In genomic region chr3:183924956-183925355, GRCh38 we compare ENCODE assay signal across 19 cellular contexts. TPM values are rescaled to one million over a fixed set of nuclear protein-coding genes. Genes with fewer than 3 reads are reported as not detected.
DNase-seq lines count a peak whose midpoint lies in the region; ATAC-seq and TF ChIP-seq lines count a peak whose summit lies in the region.
"Had no signal": no experiment of that assay in that cellular context is flagged by ENCODE, and none has a peak within 500 bp of the region (broad histone marks: within the 10 kb centered on the region; RNA-seq: fewer than 3 reads in every experiment).

No MANE protein-coding gene starts in this region.

- H3K4me1 Mint-ChIP-seq in HFFc6 (ENCODE audit: low read depth), result peaks cover 9% of the 10 kb centered on the region; the same call in 1 of the 2 replicates
- H3K4me1 Mint-ChIP-seq: memory B cell had no signal

- H3K4me2 ChIP-seq in osteoblast (ENCODE audit: insufficient read depth, low read length), result no peak overlapping the region
- H3K4me2 ChIP-seq: BLaER1 treated with 17β-estradiol and CSF1 and Interleukin-3, amounts not matched to agents 10 nM and 100 nM had no signal

- no peaks in the 10 kb centered on the region for H3K79me2 ChIP-seq in osteoblast (ENCODE audit: insufficient read depth, low read length)

- H3K27ac ChIP-seq in RWPE2 (ENCODE audit: poor library complexity, severe bottlenecking) (peak overlapping the region; percentile 68), esophagus squamous epithelium (peak overlapping the region; percentile 81 to 91 (median 86)), osteoblast (ENCODE audit: low read depth, low read length) (no peak overlapping the region)
- H3K27ac ChIP-seq: BLaER1 treated with 17β-estradiol and CSF1 and Interleukin-3, amounts not matched to agents 10 nM and 100 nM; gastroesophageal sphincter had no signal

- 0 out of 2 replicates have a peak overlapping the region, but pooled peaks have one; percentile 13 for H3K27ac Mint-ChIP-seq in HFFc6
- H3K27ac Mint-ChIP-seq: memory B cell, type B pancreatic cell had no signal

- H3K27me3 Mint-ChIP-seq in HFFc6 (ENCODE audit: insufficient read depth), result peaks cover 2% of the 10 kb centered on the region; the same call in 1 of the 2 replicates
- H3K27me3 Mint-ChIP-seq: memory B cell, type B pancreatic cell had no signal

- 38 to 64% methylated on average over 7 of the region's 7 CpGs for WGBS in esophagus squamous epithelium, 2 donors

- H3K4me3 ChIP-seq in RWPE2 (ENCODE audit: severe bottlenecking), result no peak overlapping the region
- H3K4me3 ChIP-seq in esophagus squamous epithelium, result no peak overlapping the region
- H3K4me3 ChIP-seq in osteoblast (ENCODE audit: insufficient read depth, low read length), result no peak overlapping the region
- no peak overlapping the region for H3K4me3 ChIP-seq in BE2C (ENCODE audit: low read depth, low read length)
- H3K4me3 ChIP-seq: BLaER1 treated with 17β-estradiol and CSF1 and Interleukin-3, amounts not matched to agents 10 nM and 100 nM; gastroesophageal sphincter had no signal

- H3K4me1 ChIP-seq in RWPE2 (ENCODE audit: insufficient read depth, poor library complexity, severe bottlenecking) (peaks cover 14% of the 10 kb centered on the region), esophagus squamous epithelium (peaks cover 4 to 31% (median 14%) of the 10 kb centered on the region in 3 donors), osteoblast (ENCODE audit: insufficient read depth, low read length) (peaks cover 7% of the 10 kb centered on the region), BE2C (no peaks in the 10 kb centered on the region)
- H3K4me1 ChIP-seq: gastroesophageal sphincter had no signal

- H2AFZ ChIP-seq in osteoblast (ENCODE audit: low read length), result no peak overlapping the region

- ATAC-seq in RWPE2 (ENCODE audit: low read depth) (peak; percentile 98), left ventricle myocardium superior (no peak)
- ATAC-seq: activated T-cell treated with anti-CD3 and anti-CD28 coated beads, Interleukin-2, amount 50 U/mL, for 4 hours; gastroesophageal sphincter; sciatic nerve had no signal

- no peaks in the 10 kb centered on the region for H3K9me3 Mint-ChIP-seq in HFFc6
- H3K9me3 Mint-ChIP-seq: activated T-cell treated with anti-CD3 and anti-CD28 coated beads, Interleukin-2, amount 50 U/mL, for 4 hours; memory B cell; type B pancreatic cell had no signal

- intact Hi-C loops in esophagus squamous epithelium (cut with DNase I) (no loop called here), left ventricle myocardium superior (cut with micrococcal nuclease) (no loop called here)

- H3K36me3 Mint-ChIP-seq in HFFc6 (ENCODE audit: low read depth), result peaks cover 18% of the 10 kb centered on the region

- H3K36me3 ChIP-seq in RWPE2 (ENCODE audit: low read depth) (peaks cover 24% of the 10 kb centered on the region), esophagus squamous epithelium (peaks cover 7 to 95% (median 23%) of the 10 kb centered on the region in 3 donors), osteoblast (ENCODE audit: insufficient read depth, low read length) (peaks cover 11% of the 10 kb centered on the region), BE2C (peaks cover 40% of the 10 kb centered on the region)

- no peaks in the 10 kb centered on the region for H4K20me1 ChIP-seq in osteoblast (ENCODE audit: insufficient read depth, low read length)

- TF ChIP-seq CTCF in HFFc6 (IDR thresholded peaks at IDR 0.05), result no peak
- TF ChIP-seq CTCF in RWPE2 (IDR thresholded peaks at IDR 0.05; ENCODE audit: poor library complexity, severe bottlenecking), result no peak
- no peak for TF ChIP-seq CTCF in esophagus squamous epithelium (IDR thresholded peaks at IDR 0.05)
- no peak for TF ChIP-seq CTCF in osteoblast (IDR thresholded peaks at IDR 0.05; ENCODE audit: extremely low read depth, low read depth, low read length)
- no peak for TF ChIP-seq CTCF in BE2C (IDR thresholded peaks at IDR 0.05; ENCODE audit: low read depth, low read length)

- H3K4me3 Mint-ChIP-seq in HFFc6, result no peak overlapping the region
- H3K4me3 Mint-ChIP-seq: activated T-cell treated with anti-CD3 and anti-CD28 coated beads, Interleukin-2, amount 50 U/mL, for 4 hours; memory B cell; type B pancreatic cell had no signal

- H3K27me3 ChIP-seq in RWPE2 (ENCODE audit: insufficient read depth, poor library complexity, severe bottlenecking), result no peaks in the 10 kb centered on the region
- no peaks in the 10 kb centered on the region for H3K27me3 ChIP-seq in esophagus squamous epithelium
- no peaks in the 10 kb centered on the region for H3K27me3 ChIP-seq in osteoblast (ENCODE audit: insufficient read depth, low read length)
- H3K27me3 ChIP-seq in BE2C, result no peaks in the 10 kb centered on the region
- H3K27me3 ChIP-seq: BLaER1 treated with 17β-estradiol and CSF1 and Interleukin-3, amounts not matched to agents 10 nM and 100 nM; gastroesophageal sphincter had no signal

- DNase-seq in HFFc6, result peak; percentile 19
- DNase-seq in RWPE2 (ENCODE audit: low spot score), result peak; percentile 81
- DNase-seq in esophagus squamous epithelium (lab: John Stamatoyannopoulos, UW), result no peak
- DNase-seq in osteoblast (ENCODE audit: insufficient read length, low spot score, missing footprints), result peak; percentile 94
- no peak for DNase-seq in left ventricle myocardium superior
- DNase-seq in BE2C, result no peak
- DNase-seq in T-helper 9 cell, result no peak
- DNase-seq: activated CD4-positive, alpha-beta T cell treated with anti-CD3 and anti-CD28 coated beads for 48 hours; activated T-cell treated with anti-CD3 and anti-CD28 coated beads, Interleukin-2, amount 50 U/mL, for 4 hours; DMS79; MV-4-11; NCI-H2107; NCI-H774; T-helper 2 cell had no signal

- H3K9me3 ChIP-seq in RWPE2 (ENCODE audit: severe bottlenecking) (no peaks in the 10 kb centered on the region), esophagus squamous epithelium (no peaks in the 10 kb centered on the region), osteoblast (ENCODE audit: low read depth, low read length) (no peaks in the 10 kb centered on the region), BE2C (no peaks in the 10 kb centered on the region)
- H3K9me3 ChIP-seq: BLaER1 treated with 17β-estradiol and CSF1 and Interleukin-3, amounts not matched to agents 10 nM and 100 nM; gastroesophageal sphincter had no signal

- TF ChIP-seq POLR2A in esophagus squamous epithelium (IDR thresholded peaks at IDR 0.05), result no peak

RNA-seq across cellular contexts. Expression of gene PARL, which starts 40.3 kb away (rescaled TPM):
- total RNA-seq in HFFc6 (2021; fragmentation: NEBNext Ultra II Directional; extraction: Animal tissue kit (Norgen Biotek cat#: 25700)), result 10 to 100 TPM; 64.7 to 82.5 (median 81.4) TPM
- 10 to 100 TPM; 23.3 to 45.0 (median 39.7) TPM for total RNA-seq in esophagus squamous epithelium
- total RNA-seq in osteoblast, result 26.8 and 34.0 TPM in 2 replicates
- total RNA-seq in left ventricle myocardium superior, result 58.0 TPM
- polyA plus RNA-seq in BE2C (2012; ENCODE audit: insufficient read depth, insufficient read length, low read depth), result 106 TPM

Comparison
In these comparisons a context has a peak if more than half of its experiments do, and no peak if none do; other contexts are left out.
1. DNase-seq: peak in HFFc6 (single experiment), RWPE2 (single experiment) and osteoblast (single experiment); none in esophagus squamous epithelium (single experiment), left ventricle myocardium superior (single experiment), BE2C (single experiment) and T-helper 9 cell (single experiment).